ENCODE assay signal across 19 cellular contexts in genomic region chr7:140734729-140735128, GRCh38.
"Had no signal": no experiment of that assay in that cellular context is flagged by ENCODE, and none has a peak within 500 bp of the region (broad histone marks: within the 10 kb centered on the region; RNA-seq: fewer than 3 reads in every experiment).

No MANE protein-coding gene starts in this region.

- H3K27ac ChIP-seq: KMS-11, RWPE1 had no signal

- FAIRE-seq: HepG2, RCC 7860 had no signal

- H3K9ac ChIP-seq: KMS-11, SK-N-SH had no signal

- H3K9me3 Mint-ChIP-seq: T-cell had no signal

- H3K4me1 Mint-ChIP-seq: T-cell had no signal

- H3K27ac Mint-ChIP-seq: T-cell had no signal

- H3K27me3 Mint-ChIP-seq: T-cell had no signal

- H3K9me3 ChIP-seq: SK-N-SH had no signal

- H3K9me2 ChIP-seq: SK-N-SH had no signal

- H3K4me2 ChIP-seq: KMS-11, SK-N-SH had no signal

- ATAC-seq: HepG2, T-cell had no signal

- H3K4me3 Mint-ChIP-seq: T-cell had no signal

- DNase-seq: IMR-90, NCI-H1092, NCI-H1105 treated with DMSO at 0.1 percent for 48 hours, NCI-H1417 treated with DMSO at 0.1 percent for 48 hours, NCI-H187, NCI-H2029, NCI-H2081 treated with DMSO at 0.1 percent for 48 hours, NCI-H2171, NCI-H524, NCI-H526 treated with DMSO at 0.1 percent for 48 hours, NCI-H748 treated with DMSO at 0.1 percent for 48 hours, SHP77, SK-N-SH, SW 1271, T-cell had no signal
